In the genomic region with DNA sequence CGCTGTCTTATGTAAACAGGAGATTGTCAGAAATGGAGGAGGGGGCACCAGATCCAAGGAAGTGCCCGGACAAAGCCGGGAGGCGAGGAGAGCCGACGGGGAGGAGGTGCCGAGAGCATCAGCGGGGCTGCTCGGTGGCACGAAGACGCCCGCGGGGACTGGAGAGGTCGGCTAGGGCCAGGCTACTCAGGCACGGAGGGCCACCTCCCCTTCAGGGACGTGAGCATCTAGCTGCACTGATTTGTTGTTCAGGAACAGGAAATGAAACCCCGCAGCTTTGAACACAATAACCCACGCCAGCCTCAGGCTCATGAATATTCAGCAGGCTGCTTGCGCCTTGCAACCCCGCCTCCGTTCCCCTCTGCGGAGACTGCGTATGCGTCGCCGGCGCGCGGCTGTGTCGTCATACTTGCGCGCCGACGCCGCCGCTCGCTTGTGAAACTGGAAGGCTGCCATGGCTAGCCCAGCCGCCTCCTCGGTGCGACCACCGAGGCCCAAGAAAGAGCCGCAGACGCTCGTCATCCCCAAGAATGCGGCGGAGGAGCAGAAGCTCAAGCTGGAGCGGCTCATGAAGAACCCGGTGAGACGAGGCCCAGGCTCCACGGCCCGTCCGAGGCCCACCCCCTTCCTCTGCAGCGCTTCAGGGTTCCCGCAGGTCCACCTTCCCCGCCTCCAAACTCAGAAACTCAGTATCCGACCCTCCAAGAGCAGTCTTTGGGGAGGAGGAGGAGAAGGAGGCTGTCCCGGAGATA, we compare ENCODE assay signal across 9 cellular contexts. TPM values are rescaled to one million over a fixed set of nuclear protein-coding genes. Genes with fewer than 3 reads are reported as not detected.
DNase-seq lines count a peak whose midpoint lies in the region; ATAC-seq and FAIRE-seq lines count a peak whose summit lies in the region.
"Had no signal": no experiment of that assay in that cellular context is flagged by ENCODE, and none has a peak within 500 bp of the region (broad histone marks: within the 10 kb centered on the region; RNA-seq: fewer than 3 reads in every experiment).

A gene with protein sequence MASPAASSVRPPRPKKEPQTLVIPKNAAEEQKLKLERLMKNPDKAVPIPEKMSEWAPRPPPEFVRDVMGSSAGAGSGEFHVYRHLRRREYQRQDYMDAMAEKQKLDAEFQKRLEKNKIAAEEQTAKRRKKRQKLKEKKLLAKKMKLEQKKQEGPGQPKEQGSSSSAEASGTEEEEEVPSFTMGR (plus strand): TSS at position 406 of the 752 bp plus-strand sequence. CDS start 49 bp downstream, at position 455.

- peak; percentile 90 for FAIRE-seq in GM19239 (lab: Jason Lieb, UNC)
- FAIRE-seq: endometrium had no signal

- peak; percentile 96 for DNase-seq in Ammon's horn (ENCODE audit: low spot score)
- DNase-seq in GM19239 (ENCODE audit: insufficient read length, low spot score) = peak; percentile 82
- DNase-seq in NCI-H524 (lab: John Stamatoyannopoulos, UW) = peak; percentile 76 to 90
- DNase-seq in activated CD4-positive, alpha-beta T cell treated with anti-CD3 and anti-CD28 coated beads for 24 hours (ENCODE audit: low read depth in 2 of 2) = peak; percentile 59 to 68
- peak; percentile 97 for DNase-seq in cerebellum (ENCODE audit: low spot score)
- peak; percentile 93 for DNase-seq in kidney glomerular epithelial cell (lab: John Stamatoyannopoulos, UW)
- DNase-seq in stimulated activated CD4-positive, alpha-beta T cell treated with anti-CD3 and anti-CD28 coated beads, Interleukin-15, amount 100 ng/mL, for 48 hours (ENCODE audit: low read depth in 2 of 2) = peak; percentile 74 to 81

- ATAC-seq in HG03442 (IDR thresholded peaks at IDR 0.05; ENCODE audit: unreplicated experiment) = peak; percentile 98

RNA-seq across cellular contexts. Expression of the gene that starts here (rescaled TPM):
- 18.3 TPM for total RNA-seq in cerebellum

Comparison
In these comparisons a context has a peak if more than half of its experiments do, and no peak if none do; other contexts are left out.
1. Peak in every context shown above with its lines: DNase-seq and ATAC-seq.